Comparison of ENCODE assay signal across 13 cellular contexts in the genomic region with DNA sequence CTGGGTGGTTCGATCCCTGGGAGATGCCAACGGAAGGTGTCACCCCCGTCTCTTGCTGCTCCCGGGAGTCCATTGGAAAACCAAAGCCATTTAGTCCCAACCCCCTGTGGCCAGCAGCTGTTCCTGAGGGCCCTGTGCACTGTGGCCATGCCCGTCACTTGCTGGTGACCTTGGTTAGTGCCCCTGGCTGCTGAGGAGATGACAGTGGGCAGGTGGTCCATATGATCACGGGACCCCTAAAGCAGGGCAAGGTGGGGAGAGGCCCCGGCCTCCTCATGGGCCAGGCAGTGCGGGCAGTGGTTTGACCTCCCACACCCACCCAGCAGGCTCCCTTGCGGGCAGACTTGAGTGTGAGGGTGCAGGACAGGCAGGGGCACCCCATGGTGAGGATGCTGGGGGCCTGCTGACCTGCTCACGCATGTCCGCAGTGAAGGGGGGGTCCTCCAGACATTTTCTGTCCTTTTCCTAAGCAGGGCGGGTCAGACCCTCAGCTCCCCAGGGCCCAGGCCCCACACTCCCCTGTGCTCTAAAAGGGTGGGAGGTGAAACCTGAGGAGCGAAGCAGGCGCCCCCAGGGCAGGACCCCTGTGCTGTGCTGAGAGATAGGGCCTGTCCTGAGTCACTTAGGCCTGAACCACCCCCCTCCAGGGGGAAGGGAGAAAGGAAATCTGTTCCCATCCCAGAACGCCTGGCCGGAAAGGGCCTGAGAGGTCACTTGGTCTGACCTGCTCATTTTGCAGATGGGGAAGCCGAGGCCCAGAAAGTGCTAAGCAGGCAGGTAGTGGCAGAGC. TPM values are rescaled to one million over a fixed set of nuclear protein-coding genes. Genes with fewer than 3 reads are reported as not detected.
DNase-seq lines count a peak whose midpoint lies in the region; ATAC-seq and TF ChIP-seq lines count a peak whose summit lies in the region.
"Had no signal": no experiment of that assay in that cellular context is flagged by ENCODE, and none has a peak within 500 bp of the region (broad histone marks: within the 10 kb centered on the region; RNA-seq: fewer than 3 reads in every experiment).

No MANE protein-coding gene starts in this region.

- no peaks in the 10 kb centered on the region for H3K27me3 ChIP-seq in Peyer's patch
- no peaks in the 10 kb centered on the region for H3K27me3 ChIP-seq in layer of hippocampus (ENCODE audit: control insufficient read depth, insufficient read depth, low read length)
- no peaks in the 10 kb centered on the region for H3K27me3 ChIP-seq in gastrocnemius medialis

- intact Hi-C loops in gastrocnemius medialis (cut with DNase I; ENCODE audit: low total_unique reads) = loop anchor here (2.0 kb wide), 1 partner anchor 61 kb away; no protein-coding TSS in a partner anchor

- in situ Hi-C loops in gastrocnemius medialis (cut with MboI; ENCODE audit: low sequenced_read_pairs in 4 of 4) = no loop called here

- H3K4me3 ChIP-seq in GM08714 (ENCODE audit: low read length) (peak overlapping the region; percentile 30; the same call in 1 of the 2 replicates), Peyer's patch (no peak overlapping the region), gastrocnemius medialis (no peak overlapping the region)
- H3K4me3 ChIP-seq: heart right ventricle had no signal

- H3K36me3 ChIP-seq in Peyer's patch = peaks cover 0 to 28% (median 0%) of the 10 kb centered on the region in 3 donors
- no peaks in the 10 kb centered on the region for H3K36me3 ChIP-seq in gastrocnemius medialis

- TF ChIP-seq POLR2A in Peyer's patch (IDR thresholded peaks at IDR 0.05) (no peak), gastrocnemius medialis (IDR thresholded peaks at IDR 0.05) (no peak)

- H3K4me1 ChIP-seq in Peyer's patch (peaks cover 0 to 85% (median 29%) of the 10 kb centered on the region in 4 donors), gastrocnemius medialis (peaks cover 8 to 9% of the 10 kb centered on the region in 2 donors)

- no peak for ATAC-seq in gastrocnemius medialis
- ATAC-seq: right cardiac atrium, T-helper 17 cell had no signal

- H3K27ac ChIP-seq in Peyer's patch (peak overlapping the region; percentile 19 to 83 (median 46)), layer of hippocampus (ENCODE audit: low read depth, low read length) (peak overlapping the region; percentile 53), gastrocnemius medialis (peak overlapping the region in 3 of 4 donors; percentile 34 to 44 (median 41))
- H3K27ac ChIP-seq: C4-2B had no signal

- DNase-seq in Peyer's patch (peak; percentile 9 to 47 (median 43)), gastrocnemius medialis (no peak), COLO668 (lab: John Stamatoyannopoulos, UW; ENCODE audit: unreplicated experiment) (no peak), DMS79 treated with DMSO at 0.1 percent for 48 hours (lab: John Stamatoyannopoulos, UW) (no peak), NCI-H1105 treated with DMSO at 0.1 percent for 48 hours (lab: John Stamatoyannopoulos, UW) (no peak), T-helper 9 cell (no peak)
- DNase-seq: heart right ventricle, T-helper 17 cell had no signal

- no peaks in the 10 kb centered on the region for H3K9me3 ChIP-seq in Peyer's patch
- H3K9me3 ChIP-seq in gastrocnemius medialis = no peaks in the 10 kb centered on the region
- H3K9me3 ChIP-seq: heart right ventricle had no signal

- TF ChIP-seq CTCF in Peyer's patch (IDR thresholded peaks at IDR 0.05) = no peak
- TF ChIP-seq CTCF in gastrocnemius medialis (IDR thresholded peaks at IDR 0.05 in 4 of 5, conservative IDR thresholded peaks at IDR 0.05 in 1 of 5) = no peak

RNA-seq across cellular contexts. Expression of a gene that starts 6.8 kb away (rescaled TPM):
- total RNA-seq in Peyer's patch = 100 to 1,000 TPM in 3 of 4 donors, 10 to 100 TPM in 1; 69.3 to 710 (median 610) TPM
- 10 to 100 TPM in 3 of 4 donors, 1 to 10 TPM in 1; 4.9 to 11.2 (median 10.8) TPM for total RNA-seq in gastrocnemius medialis

RNA-seq across cellular contexts. Expression of a gene that starts 53.5 kb away (rescaled TPM):
- total RNA-seq in Peyer's patch (1 to 10 TPM; 1.0 to 4.7 (median 3.2) TPM), gastrocnemius medialis (not detected)
- total RNA-seq: lung microvascular endothelial cell had no signal

Comparison
In these comparisons a context has a peak if more than half of its experiments do, and no peak if none do; other contexts are left out.
1. DNase-seq: peak in Peyer's patch (3 of 3); none in gastrocnemius medialis (0 of 2), COLO668 (single experiment), DMS79 treated with DMSO at 0.1 percent for 48 hours (single experiment), NCI-H1105 treated with DMSO at 0.1 percent for 48 hours (single experiment) and T-helper 9 cell (single experiment).
2. RNA of a gene that starts 6.8 kb away (total RNA-seq): 69.3 to 710 TPM in Peyer's patch; 4.9 to 11.2 TPM in gastrocnemius medialis; every median in the first group is over 4 times any median in the second.
3. Peak in every context shown above with its lines, with median percentiles within 50 percentile points of each other: H3K27ac ChIP-seq.